Comparison of ENCODE assay signal across 11 cellular contexts in genomic region chr19:41027273-41027967, GRCh38. TPM values are rescaled to one million over a fixed set of nuclear protein-coding genes. Genes with fewer than 3 reads are reported as not detected.
"Had no signal": no experiment of that assay in that cellular context is flagged by ENCODE, and none has a peak within 500 bp of the region (broad histone marks: within the 10 kb centered on the region; RNA-seq: fewer than 3 reads in every experiment).

No MANE protein-coding gene starts in this region.

- ATAC-seq: HCT116, HepG2 had no signal

- H3K4me1 Mint-ChIP-seq: IgD-negative memory B cell had no signal

- H3K27ac ChIP-seq: GM23248, HL-60 had no signal

- H3K4me1 ChIP-seq: HAP-1 had no signal

- H3K36me3 ChIP-seq: HAP-1 had no signal

- H3K4me3 Mint-ChIP-seq: HFFc6 had no signal

- H3K9me3 ChIP-seq: HAP-1 had no signal

- H3K4me3 ChIP-seq: GM23248, HAP-1 had no signal

- H3K36me3 Mint-ChIP-seq: IgD-negative memory B cell had no signal

- H3K27ac Mint-ChIP-seq: HFFc6, IgD-negative memory B cell had no signal

- DNase-seq: GM23248, GOT3, H7, HFFc6 had no signal

- H3K9me3 Mint-ChIP-seq: HFFc6 had no signal

RNA-seq across cellular contexts. Expression of gene CYP2B6, which starts 36.3 kb away (rescaled TPM):
- total RNA-seq: GM23248, H4, HepG2, HFFc6, HT1080 had no signal
